In genomic region chr9:134885647-134886412, GRCh38 we compare ENCODE assay signal across 30 cellular contexts. TPM values are rescaled to one million over a fixed set of nuclear protein-coding genes. Genes with fewer than 3 reads are reported as not detected.
"Had no signal": no experiment of that assay in that cellular context is flagged by ENCODE, and none has a peak within 500 bp of the region (broad histone marks: within the 10 kb centered on the region; RNA-seq: fewer than 3 reads in every experiment).

No MANE protein-coding gene starts in this region.

- H3K27me3 ChIP-seq: adrenal gland, body of pancreas, cardiac muscle cell, gastrocnemius medialis, right lobe of liver, transverse colon, uterus had no signal

- H3K27me3 Mint-ChIP-seq: activated CD4-positive, alpha-beta T cell treated with anti-CD3 and anti-CD28 coated beads for 36 hours had no signal

- DNase-seq: activated B cell treated with CpG ODN at 0.5 μM for 24 hours; activated CD4-positive, alpha-beta T cell treated with anti-CD3 and anti-CD28 coated beads for 36 hours; activated effector memory CD4-positive, alpha-beta T cell treated with anti-CD3 and anti-CD28 coated beads, Interleukin-2, amount 50 U/mL, for 16 hours; activated naive CD4-positive, alpha-beta T cell treated with anti-CD3 and anti-CD28 coated beads for 36 hours; activated naive CD8-positive, alpha-beta T cell treated with anti-CD3 and anti-CD28 coated beads for 36 hours; activated T-cell treated with anti-CD3 and anti-CD28 coated beads, Interleukin-2, amount 50 U/mL, for 1 hour; body of pancreas; cerebellar nuclear complex; cortex of kidney; effector memory CD8-positive, alpha-beta T cell; erythroblast; gastrocnemius medialis; glutamatergic neuron; naive B cell; stimulated activated CD4-positive, alpha-beta T cell treated with anti-CD3 and anti-CD28 coated beads, Interleukin-2, amount 100 ng/mL, for 48 hours; stimulated activated naive CD4-positive, alpha-beta T cell treated with Interleukin-2 at 50 U/mL for 16 hours; T-helper 2 cell; transverse colon; uterus had no signal

- H3K4me1 Mint-ChIP-seq: activated CD4-positive, alpha-beta T cell treated with anti-CD3 and anti-CD28 coated beads for 36 hours; activated naive CD8-positive, alpha-beta T cell treated with anti-CD3 and anti-CD28 coated beads for 36 hours; mesothelial cell of epicardium had no signal

- H3K36me3 ChIP-seq: adrenal gland, cardiac muscle cell, gastrocnemius medialis, left lung, right lobe of liver, transverse colon, uterus had no signal

- H3K9me3 Mint-ChIP-seq: activated B cell treated with CpG ODN at 0.5 μM for 24 hours; activated naive CD4-positive, alpha-beta T cell treated with anti-CD3 and anti-CD28 coated beads for 36 hours; activated naive CD8-positive, alpha-beta T cell treated with anti-CD3 and anti-CD28 coated beads for 36 hours; activated T-helper 1 cell treated with anti-CD3 and anti-CD28 coated beads, Interleukin-12 subunit alpha, Interleukin-12 subunit beta, Interleukin-2, Interleukin-4 antibody, amounts not matched to agents 30 ng/mL and 10 ng/mL and 1 ng/mL, durations not matched to agents 14 hours and 24 hours and 36 hours; effector memory CD8-positive, alpha-beta T cell; mesothelial cell of epicardium; naive B cell had no signal

- H3K36me3 Mint-ChIP-seq: activated naive CD8-positive, alpha-beta T cell treated with anti-CD3 and anti-CD28 coated beads for 36 hours; mesothelial cell of epicardium; naive B cell had no signal

- ATAC-seq: activated CD4-positive, alpha-beta T cell treated with anti-CD3 and anti-CD28 coated beads for 36 hours; body of pancreas; effector memory CD8-positive, alpha-beta T cell; gastrocnemius medialis; left lung had no signal

- H3K27ac ChIP-seq: adrenal gland, body of pancreas, cardiac muscle cell, gastrocnemius medialis, left lung, right lobe of liver, transverse colon, uterus had no signal

- H3K27ac Mint-ChIP-seq: activated B cell treated with CpG ODN at 0.5 μM for 24 hours; activated CD4-positive, alpha-beta T cell treated with anti-CD3 and anti-CD28 coated beads for 36 hours; activated naive CD4-positive, alpha-beta T cell treated with anti-CD3 and anti-CD28 coated beads for 36 hours; activated naive CD8-positive, alpha-beta T cell treated with anti-CD3 and anti-CD28 coated beads for 36 hours; activated T-helper 1 cell treated with anti-CD3 and anti-CD28 coated beads, Interleukin-12 subunit alpha, Interleukin-12 subunit beta, Interleukin-2, Interleukin-4 antibody, amounts not matched to agents 30 ng/mL and 10 ng/mL and 1 ng/mL, durations not matched to agents 14 hours and 24 hours and 36 hours; effector memory CD8-positive, alpha-beta T cell; mesothelial cell of epicardium; naive B cell had no signal

- H3K9me3 ChIP-seq: adrenal gland, body of pancreas, gastrocnemius medialis, left lung, right lobe of liver, transverse colon, uterus had no signal

- H3K4me3 ChIP-seq: adrenal gland, body of pancreas, cardiac muscle cell, gastrocnemius medialis, left lung, right lobe of liver, transverse colon, uterus had no signal

- H3K4me3 Mint-ChIP-seq: activated B cell treated with CpG ODN at 0.5 μM for 24 hours; activated CD4-positive, alpha-beta T cell treated with anti-CD3 and anti-CD28 coated beads for 36 hours; activated naive CD4-positive, alpha-beta T cell treated with anti-CD3 and anti-CD28 coated beads for 36 hours; activated naive CD8-positive, alpha-beta T cell treated with anti-CD3 and anti-CD28 coated beads for 36 hours; activated T-helper 1 cell treated with anti-CD3 and anti-CD28 coated beads, Interleukin-12 subunit alpha, Interleukin-12 subunit beta, Interleukin-2, Interleukin-4 antibody, amounts not matched to agents 30 ng/mL and 10 ng/mL and 1 ng/mL, durations not matched to agents 14 hours and 24 hours and 36 hours; effector memory CD8-positive, alpha-beta T cell; mesothelial cell of epicardium; naive B cell had no signal

RNA-seq across cellular contexts. Expression of gene FCN2, which starts 5.2 kb away (rescaled TPM):
- total RNA-seq: activated B cell treated with CpG ODN at 0.5 μM for 24 hours; activated CD4-positive, alpha-beta T cell treated with anti-CD3 and anti-CD28 coated beads for 36 hours; activated naive CD4-positive, alpha-beta T cell treated with anti-CD3 and anti-CD28 coated beads for 36 hours; activated naive CD8-positive, alpha-beta T cell treated with anti-CD3 and anti-CD28 coated beads for 36 hours; activated T-helper 1 cell treated with anti-CD3 and anti-CD28 coated beads, Interleukin-12 subunit alpha, Interleukin-12 subunit beta, Interleukin-2, Interleukin-4 antibody, amounts not matched to agents 30 ng/mL and 10 ng/mL and 1 ng/mL, durations not matched to agents 14 hours and 24 hours and 36 hours; body of pancreas; cardiac muscle cell; gastrocnemius medialis; left lung; lung microvascular endothelial cell; mesothelial cell of epicardium; osteoblast; posterior vena cava; renal cortical epithelial cell; temporal lobe; transverse colon had no signal

RNA-seq across cellular contexts. Expression of gene FCN1, which starts 31.9 kb away (rescaled TPM):
- total RNA-seq: activated CD4-positive, alpha-beta T cell treated with anti-CD3 and anti-CD28 coated beads for 36 hours; activated naive CD4-positive, alpha-beta T cell treated with anti-CD3 and anti-CD28 coated beads for 36 hours; activated naive CD8-positive, alpha-beta T cell treated with anti-CD3 and anti-CD28 coated beads for 36 hours; activated T-helper 1 cell treated with anti-CD3 and anti-CD28 coated beads, Interleukin-12 subunit alpha, Interleukin-12 subunit beta, Interleukin-2, Interleukin-4 antibody, amounts not matched to agents 30 ng/mL and 10 ng/mL and 1 ng/mL, durations not matched to agents 14 hours and 24 hours and 36 hours; body of pancreas; cardiac muscle cell; lung microvascular endothelial cell; mesothelial cell of epicardium; osteoblast; renal cortical epithelial cell had no signal
